8 cellular contexts compared by ENCODE assay signal in the genomic region with DNA sequence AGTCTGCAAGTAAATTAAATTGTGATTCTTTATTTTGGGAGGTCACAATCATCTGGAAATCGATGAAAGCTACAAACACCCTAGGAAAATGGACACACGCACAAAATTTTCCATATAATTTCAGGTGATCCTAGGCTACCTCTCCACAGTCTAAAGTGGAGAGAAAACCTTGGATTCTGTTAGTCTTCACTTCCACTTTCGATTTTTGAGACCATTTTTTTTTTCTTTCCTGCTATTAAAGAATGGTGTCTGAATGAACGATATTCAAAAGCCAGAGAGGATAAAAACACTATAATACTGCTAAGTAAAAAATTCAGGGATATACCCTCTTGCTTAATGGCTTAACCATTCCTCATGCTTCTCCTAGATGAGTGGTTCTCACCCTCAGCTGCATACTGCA. TPM values are rescaled to one million over a fixed set of nuclear protein-coding genes. Genes with fewer than 3 reads are reported as not detected.
DNase-seq lines count a peak whose midpoint lies in the region; ATAC-seq and TF ChIP-seq lines count a peak whose summit lies in the region.

No MANE protein-coding gene starts in this region.

- H3K27ac ChIP-seq in ascending aorta (peak overlapping the region; percentile 98 to 99), urinary bladder (ENCODE audit: low read depth) (peak overlapping the region; percentile 67)

- peak overlapping the region; percentile 98 for H3K4me3 Mint-ChIP-seq in activated naive CD4-positive, alpha-beta T cell treated with anti-CD3 and anti-CD28 coated beads, Interleukin-2, amount 50 U/mL, for 24 hours

- no peaks in the 10 kb centered on the region for H3K9me3 ChIP-seq in ascending aorta

- peaks cover 58% of the 10 kb centered on the region for H3K4me1 Mint-ChIP-seq in activated naive CD4-positive, alpha-beta T cell treated with anti-CD3 and anti-CD28 coated beads, Interleukin-2, amount 50 U/mL, for 24 hours

- no peaks in the 10 kb centered on the region for H3K27me3 Mint-ChIP-seq in activated naive CD4-positive, alpha-beta T cell treated with anti-CD3 and anti-CD28 coated beads, Interleukin-2, amount 50 U/mL, for 24 hours

- H3K9me3 Mint-ChIP-seq in activated naive CD4-positive, alpha-beta T cell treated with anti-CD3 and anti-CD28 coated beads, Interleukin-2, amount 50 U/mL, for 24 hours = no peaks in the 10 kb centered on the region

- no peaks in the 10 kb centered on the region for H3K36me3 Mint-ChIP-seq in activated naive CD4-positive, alpha-beta T cell treated with anti-CD3 and anti-CD28 coated beads, Interleukin-2, amount 50 U/mL, for 24 hours

- peak overlapping the region; percentile 82 to 94 for H3K4me3 ChIP-seq in ascending aorta
- H3K4me3 ChIP-seq in urinary bladder (ENCODE audit: low read depth, low read length) = peak overlapping the region; percentile 89

- H3K27me3 ChIP-seq in ascending aorta = no peaks in the 10 kb centered on the region

- peaks cover 2 to 44% of the 10 kb centered on the region in 2 donors for H3K4me1 ChIP-seq in ascending aorta
- no peaks in the 10 kb centered on the region for H3K4me1 ChIP-seq in urinary bladder (ENCODE audit: insufficient read depth)

- WGBS in urinary bladder = 30% methylated on average over 4 of the region's 4 CpGs

- H3K36me3 ChIP-seq in ascending aorta = no peaks in the 10 kb centered on the region
- no peaks in the 10 kb centered on the region for H3K36me3 ChIP-seq in urinary bladder (ENCODE audit: insufficient read depth)

- TF ChIP-seq CTCF in ascending aorta (IDR thresholded peaks at IDR 0.05) = no peak

- H3K27ac Mint-ChIP-seq in activated naive CD4-positive, alpha-beta T cell treated with anti-CD3 and anti-CD28 coated beads, Interleukin-2, amount 50 U/mL, for 24 hours = peak overlapping the region; percentile 87

- intact Hi-C loops in ascending aorta (cut with DNase I) = loop anchor here (10.0 kb wide), 1 partner anchor 571 kb away; the partner anchor contains the start of gene TAPT1

- ATAC-seq in HG03045 (IDR thresholded peaks at IDR 0.05; ENCODE audit: unreplicated experiment) = no peak

- no peak for DNase-seq in activated naive CD4-positive, alpha-beta T cell treated with Interleukin-2 at 50 U/mL for 16 hours
- DNase-seq in ascending aorta (ENCODE audit: low spot score in 2 of 2) (no peak), medulla oblongata (ENCODE audit: extremely low spot score) (peak; percentile 40), GOT3 (lab: John Stamatoyannopoulos, UW) (no peak)
- DNase-seq in activated CD8-positive, alpha-beta memory T cell treated with anti-CD3 and anti-CD28 coated beads for 24 hours = no peak

RNA-seq across cellular contexts. Expression of gene FBXL5, which starts 1.7 kb away (rescaled TPM):
- total RNA-seq in ascending aorta = 59.0 TPM
- total RNA-seq in urinary bladder = 211 TPM
- 75.3 TPM for polyA plus RNA-seq in urinary bladder

RNA-seq across cellular contexts. Expression of gene FAM200B, which starts 28.2 kb away (rescaled TPM):
- 34.9 TPM for total RNA-seq in ascending aorta
- total RNA-seq in urinary bladder = 42.8 TPM
- 58.4 TPM for polyA plus RNA-seq in urinary bladder

RNA-seq across cellular contexts. Expression of gene BST1, which starts 49.4 kb away (rescaled TPM):
- total RNA-seq in ascending aorta (22.7 TPM), urinary bladder (23.7 TPM)
- 21.0 TPM for polyA plus RNA-seq in urinary bladder
